26 cellular contexts compared by ENCODE assay signal in the genomic region with DNA sequence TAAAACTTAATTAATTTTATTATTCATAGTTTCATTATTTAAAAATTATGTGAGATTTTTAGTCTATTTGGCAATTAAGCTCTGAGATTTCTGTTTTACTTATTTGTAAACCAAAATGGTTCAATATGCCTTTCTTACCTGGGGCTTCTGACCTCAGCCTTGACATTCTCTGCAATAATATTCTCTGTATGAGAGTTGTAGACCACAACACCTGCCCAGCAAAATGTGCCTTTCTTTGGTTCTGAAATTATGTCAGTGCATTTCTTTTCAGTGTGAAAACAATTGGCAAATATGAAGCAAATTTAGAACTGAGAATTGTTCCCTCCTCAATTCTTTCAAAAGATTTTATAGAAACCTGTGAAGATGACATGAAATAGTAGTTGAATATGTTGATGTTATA.
A peak's percentile ranks its signal among the peaks of the same experiment; 100 is the strongest.
DNase-seq lines count a peak whose midpoint lies in the region; ATAC-seq, FAIRE-seq and TF ChIP-seq lines count a peak whose summit lies in the region.
"Had no signal": no experiment of that assay in that cellular context is flagged by ENCODE, and none has a peak within 500 bp of the region (broad histone marks: within the 10 kb centered on the region; RNA-seq: fewer than 3 reads in every experiment).

No MANE protein-coding gene starts in this region.

- H4K20me1 ChIP-seq in MM.1S (ENCODE audit: insufficient read depth, low read length), result no peaks in the 10 kb centered on the region
- no peaks in the 10 kb centered on the region for H4K20me1 ChIP-seq in GM12878 (ENCODE audit: control insufficient read depth, insufficient read depth)
- H4K20me1 ChIP-seq: BLaER1 had no signal

- H3K4me1 ChIP-seq in MM.1S (ENCODE audit: low read length) (peaks cover 18% of the 10 kb centered on the region), GM12878 (ENCODE audit: control insufficient read depth, insufficient read depth, low read length) (no peaks in the 10 kb centered on the region)
- H3K4me1 ChIP-seq: BE2C had no signal

- no TSS peak for BruUV-seq in GM12878 (replicated peaks; lab: Mats Ljungman, UMichigan)

- FAIRE-seq in GM12878 (lab: Jason Lieb, UNC), result no peak
- FAIRE-seq: A204.1, GM12892, GM18507, GM19239 had no signal

- H3K36me3 ChIP-seq in MM.1S (replicated peaks; ENCODE audit: insufficient read depth, low read length) (no peaks in the 10 kb centered on the region), GM12878 (ENCODE audit: control insufficient read depth in 2 of 2, insufficient read depth in 2 of 2, low read length in 1 of 2) (no peaks in the 10 kb centered on the region)
- H3K36me3 ChIP-seq: BE2C had no signal

- DNase-seq in MM.1S (peak; percentile 62), GM12878 (ENCODE audit: low read depth, low spot score) (no peak), NCI-H1436 (lab: John Stamatoyannopoulos, UW) (no peak)
- DNase-seq in activated CD4-positive, alpha-beta T cell treated with anti-CD3 and anti-CD28 coated beads for 4 hours, result no peak
- DNase-seq: 8988T; ACHN; BE2C; C1 segment of cervical spinal cord; CD4-positive, alpha-beta memory T cell; CD4-positive, CD25-positive, alpha-beta regulatory T cell; CD8-positive, alpha-beta memory T cell; COR-L47; DMS 273 treated with DMSO at 0.1 percent for 48 hours; DMS153; DMS53; DMS79; DND-41; EL; GDM1 had no signal

- H3K27me3 ChIP-seq in MM.1S (replicated peaks; ENCODE audit: insufficient read depth, low read length) (no peaks in the 10 kb centered on the region), GM12878 (replicated peaks in 1 of 2; ENCODE audit: control insufficient read depth in 2 of 2, insufficient read depth in 2 of 2, low read length in 1 of 2) (no peaks in the 10 kb centered on the region)
- H3K27me3 ChIP-seq: BE2C, BLaER1 had no signal

- H3K9me3 ChIP-seq in MM.1S (replicated peaks; ENCODE audit: insufficient read depth, low read length) (no peaks in the 10 kb centered on the region), GM12878 (replicated peaks; ENCODE audit: control insufficient read depth, insufficient read depth, low read length) (peaks cover 1% of the 10 kb centered on the region; the same call in 1 of the 3 replicates)
- H3K9me3 ChIP-seq: BE2C had no signal

- ATAC-seq in GM18868 (IDR thresholded peaks at IDR 0.05; ENCODE audit: unreplicated experiment) (peak; percentile 39), GM12878 (no peak), HG02884 (IDR thresholded peaks at IDR 0.05; ENCODE audit: unreplicated experiment) (no peak)

- SMC1A ChIA-PET in GM12878 (lab: Charles Lee; ENCODE audit: uncharacterized antibody, unreplicated experiment), result interaction anchor here (1.0 kb wide), 1 partner anchor 12 kb away, joined by 3 read pairs; no protein-coding TSS in a partner anchor

- RAD21 ChIA-PET in GM12878 (lab: Charles Lee; ENCODE audit: unreplicated experiment), result no interaction called here

- CTCF ChIA-PET in GM12878 (lab: Yijun Ruan, JAX), result interaction anchor here (1.0 kb wide), 1 partner anchor 10 kb away, joined by 3 read pairs; no protein-coding TSS in a partner anchor

- in situ Hi-C loops in GM12878 (cut with MboI), result no loop called here

- intact Hi-C loops in GM12878 (cut with micrococcal nuclease; ENCODE audit: unreplicated experiment), result no loop called here

- H3K4me3 ChIP-seq in MM.1S (ENCODE audit: low read length) (no peak overlapping the region), GM12878 (no peak overlapping the region)
- H3K4me3 ChIP-seq: BLaER1 had no signal

- no peak for TF ChIP-seq POLR2A in GM12878 (IDR thresholded peaks at IDR 0.05; ENCODE audit: low read depth, low read length)

- H3K9me2 ChIP-seq in MM.1S (replicated peaks; ENCODE audit: insufficient read depth, low read length), result no peaks in the 10 kb centered on the region

- H3K9ac ChIP-seq in MM.1S (ENCODE audit: low read length), result no peak overlapping the region
- H3K9ac ChIP-seq in GM12878 (ENCODE audit: control insufficient read depth, insufficient read depth, low read length), result no peak overlapping the region
- H3K9ac ChIP-seq: BLaER1 had no signal

- no peak for TF ChIP-seq RAD21 in GM12878 (IDR thresholded peaks at IDR 0.05; ENCODE audit: insufficient read depth, low read depth, low read length)

- H3K4me2 ChIP-seq in MM.1S (ENCODE audit: low read depth, low read length) (no peak overlapping the region), GM12878 (ENCODE audit: control insufficient read depth, insufficient read depth) (no peak overlapping the region)
- H3K4me2 ChIP-seq: BLaER1 had no signal

- H3K27ac ChIP-seq in MM.1S (ENCODE audit: low read length), result peak overlapping the region; percentile 22; the same call in 1 of the 2 replicates
- no peak overlapping the region for H3K27ac ChIP-seq in GM12878 (ENCODE audit: control insufficient read depth, insufficient read depth)
- H3K27ac ChIP-seq: BLaER1 had no signal

- H2AFZ ChIP-seq in MM.1S (ENCODE audit: low read length), result no peak overlapping the region
- H2AFZ ChIP-seq in GM12878 (ENCODE audit: control insufficient read depth, low read depth, low read length), result no peak overlapping the region

- H3F3A ChIP-seq in MM.1S (ENCODE audit: insufficient read depth, low read length), result no peaks in the 10 kb centered on the region; the same call in 1 of the 2 replicates

- H3K79me2 ChIP-seq in MM.1S (ENCODE audit: low read length) (no peaks in the 10 kb centered on the region), GM12878 (ENCODE audit: control insufficient read depth, insufficient read depth, low read length) (no peaks in the 10 kb centered on the region)

- no peak for TF ChIP-seq EP300 in GM12878 (IDR thresholded peaks at IDR 0.05; ENCODE audit: borderline replicate concordance in 1 of 2, control insufficient read depth in 1 of 2, low read depth in 2 of 2, low read length in 2 of 2)

- TF ChIP-seq CTCF in MM.1S (IDR thresholded peaks at IDR 0.05; ENCODE audit: low read length) (no peak), GM12878 (IDR thresholded peaks at IDR 0.05 in 2 of 3, conservative IDR thresholded peaks at IDR 0.05 in 1 of 3; ENCODE audit: control insufficient read depth in 2 of 3, extremely low read depth in 1 of 3, insufficient read depth in 1 of 3, low read depth in 3 of 3, low read length in 3 of 3) (no peak)

- POLR2A ChIA-PET in GM12878 (lab: Charles Lee), result no interaction called here

TF ChIP-seq in GM12878, 131 proteins besides CTCF, POLR2A, EP300 and RAD21:
- TF ChIP-seq BCL11A (IDR thresholded peaks at IDR 0.05; ENCODE audit: low read depth, low read length) (peak; percentile 44; the same call in 1 of the 2 replicates), TCF12 (IDR thresholded peaks at IDR 0.05; ENCODE audit: low read depth, low read length) (peak; percentile 62; the same call in 1 of the 2 replicates)
- TF ChIP-seq, protein P1, sequence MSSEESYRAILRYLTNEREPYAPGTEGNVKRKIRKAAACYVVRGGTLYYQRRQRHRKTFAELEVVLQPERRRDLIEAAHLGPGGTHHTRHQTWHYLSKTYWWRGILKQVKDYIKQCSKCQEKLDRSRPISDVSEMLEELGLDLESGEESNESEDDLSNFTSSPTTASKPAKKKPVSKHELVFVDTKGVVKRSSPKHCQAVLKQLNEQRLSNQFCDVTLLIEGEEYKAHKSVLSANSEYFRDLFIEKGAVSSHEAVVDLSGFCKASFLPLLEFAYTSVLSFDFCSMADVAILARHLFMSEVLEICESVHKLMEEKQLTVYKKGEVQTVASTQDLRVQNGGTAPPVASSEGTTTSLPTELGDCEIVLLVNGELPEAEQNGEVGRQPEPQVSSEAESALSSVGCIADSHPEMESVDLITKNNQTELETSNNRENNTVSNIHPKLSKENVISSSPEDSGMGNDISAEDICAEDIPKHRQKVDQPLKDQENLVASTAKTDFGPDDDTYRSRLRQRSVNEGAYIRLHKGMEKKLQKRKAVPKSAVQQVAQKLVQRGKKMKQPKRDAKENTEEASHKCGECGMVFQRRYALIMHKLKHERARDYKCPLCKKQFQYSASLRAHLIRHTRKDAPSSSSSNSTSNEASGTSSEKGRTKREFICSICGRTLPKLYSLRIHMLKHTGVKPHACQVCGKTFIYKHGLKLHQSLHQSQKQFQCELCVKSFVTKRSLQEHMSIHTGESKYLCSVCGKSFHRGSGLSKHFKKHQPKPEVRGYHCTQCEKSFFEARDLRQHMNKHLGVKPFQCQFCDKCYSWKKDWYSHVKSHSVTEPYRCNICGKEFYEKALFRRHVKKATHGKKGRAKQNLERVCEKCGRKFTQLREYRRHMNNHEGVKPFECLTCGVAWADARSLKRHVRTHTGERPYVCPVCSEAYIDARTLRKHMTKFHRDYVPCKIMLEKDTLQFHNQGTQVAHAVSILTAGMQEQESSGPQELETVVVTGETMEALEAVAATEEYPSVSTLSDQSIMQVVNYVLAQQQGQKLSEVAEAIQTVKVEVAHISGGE (CRISPR knock-in tag; IDR thresholded peaks at IDR 0.05), result no peak
